In genomic region chr10:121566755-121567154, GRCh38 we compare ENCODE assay signal across 17 cellular contexts. TPM values are rescaled to one million over a fixed set of nuclear protein-coding genes. Genes with fewer than 3 reads are reported as not detected.
"Had no signal": no experiment of that assay in that cellular context is flagged by ENCODE, and none has a peak within 500 bp of the region (broad histone marks: within the 10 kb centered on the region; RNA-seq: fewer than 3 reads in every experiment).

No MANE protein-coding gene starts in this region.

- H3K27ac Mint-ChIP-seq: activated naive CD4-positive, alpha-beta T cell treated with anti-CD3 and anti-CD28 coated beads for 36 hours; activated naive CD8-positive, alpha-beta T cell treated with anti-CD3 and anti-CD28 coated beads, Interleukin-2, amount 50 U/mL, for 24 hours; activated T-helper 17 cell treated with anti-CD3 and anti-CD28 coated beads, Interleukin-2, amount 50 U/mL, for 72 hours; natural killer cell treated with Interleukin-12 subunit alpha and Interleukin-12 subunit beta and Interleukin-15 and Interleukin-18, amount 100 ng/mL, for 72 hours; stimulated activated naive B cell treated with anti-CD40 and anti-IgM and Interleukin-4, amounts not matched to agents 10 μg/mL and 1 μg/mL and 100 μg/mL, for 72 hours had no signal

- H3K4me1 Mint-ChIP-seq: activated naive CD8-positive, alpha-beta T cell treated with anti-CD3 and anti-CD28 coated beads, Interleukin-2, amount 50 U/mL, for 24 hours; activated T-helper 17 cell treated with anti-CD3 and anti-CD28 coated beads, Interleukin-2, amount 50 U/mL, for 72 hours; stimulated activated naive B cell treated with anti-CD40 and anti-IgM and Interleukin-4, amounts not matched to agents 10 μg/mL and 1 μg/mL and 100 μg/mL, for 72 hours had no signal

- H3K27me3 ChIP-seq: cardiac muscle cell, gastroesophageal sphincter, hepatocyte, ovary, transverse colon had no signal

- H3K36me3 Mint-ChIP-seq: natural killer cell treated with Interleukin-12 subunit alpha and Interleukin-12 subunit beta and Interleukin-15 and Interleukin-18, amount 100 ng/mL, for 72 hours; stimulated activated naive B cell treated with anti-CD40 and anti-IgM and Interleukin-4, amounts not matched to agents 10 μg/mL and 1 μg/mL and 100 μg/mL, for 72 hours had no signal

- H3K4me3 ChIP-seq: cardiac muscle cell, gastroesophageal sphincter, hepatocyte, ovary, SK-N-MC, transverse colon had no signal

- H3K36me3 ChIP-seq: cardiac muscle cell, ovary had no signal

- H3K4me3 Mint-ChIP-seq: activated naive CD4-positive, alpha-beta T cell treated with anti-CD3 and anti-CD28 coated beads for 36 hours; activated naive CD8-positive, alpha-beta T cell treated with anti-CD3 and anti-CD28 coated beads, Interleukin-2, amount 50 U/mL, for 24 hours; activated T-helper 17 cell treated with anti-CD3 and anti-CD28 coated beads, Interleukin-2, amount 50 U/mL, for 72 hours; natural killer cell treated with Interleukin-12 subunit alpha and Interleukin-12 subunit beta and Interleukin-15 and Interleukin-18, amount 100 ng/mL, for 72 hours; stimulated activated naive B cell treated with anti-CD40 and anti-IgM and Interleukin-4, amounts not matched to agents 10 μg/mL and 1 μg/mL and 100 μg/mL, for 72 hours had no signal

- H3K27ac ChIP-seq: cardiac muscle cell, gastroesophageal sphincter, hepatocyte, ovary, SK-N-MC, transverse colon had no signal

- H3K9me3 Mint-ChIP-seq: activated naive CD4-positive, alpha-beta T cell treated with anti-CD3 and anti-CD28 coated beads for 36 hours; activated naive CD8-positive, alpha-beta T cell treated with anti-CD3 and anti-CD28 coated beads, Interleukin-2, amount 50 U/mL, for 24 hours; activated T-helper 17 cell treated with anti-CD3 and anti-CD28 coated beads, Interleukin-2, amount 50 U/mL, for 72 hours; natural killer cell treated with Interleukin-12 subunit alpha and Interleukin-12 subunit beta and Interleukin-15 and Interleukin-18, amount 100 ng/mL, for 72 hours had no signal

- DNase-seq: activated CD4-positive, alpha-beta T cell treated with anti-CD3 and anti-CD28 coated beads for 1 hour; activated CD4-positive, alpha-beta T cell treated with anti-CD3 and anti-CD28 coated beads, Interleukin-2, amount 50 U/mL, for 4 hours; activated naive CD4-positive, alpha-beta T cell treated with anti-CD3 and anti-CD28 coated beads for 36 hours; activated naive CD8-positive, alpha-beta T cell treated with anti-CD3 and anti-CD28 coated beads, Interleukin-2, amount 50 U/mL, for 24 hours; mesenchymal stem cell; ovary; stimulated activated CD4-positive, alpha-beta T cell treated with anti-CD3 and anti-CD28 coated beads, Interleukin-15, amount 100 ng/mL, for 24 hours; stimulated activated CD4-positive, alpha-beta T cell treated with anti-CD3 and anti-CD28 coated beads, Interleukin-4, amount 100 ng/mL, for 1 hour; stimulated activated naive B cell treated with anti-CD40 and anti-IgM and Interleukin-4, amounts not matched to agents 10 μg/mL and 1 μg/mL and 100 μg/mL, for 72 hours; T1000; transverse colon had no signal

- H3K27me3 Mint-ChIP-seq: activated naive CD8-positive, alpha-beta T cell treated with anti-CD3 and anti-CD28 coated beads, Interleukin-2, amount 50 U/mL, for 24 hours; activated T-helper 17 cell treated with anti-CD3 and anti-CD28 coated beads, Interleukin-2, amount 50 U/mL, for 72 hours had no signal

- H3K9me3 ChIP-seq: gastroesophageal sphincter, ovary, transverse colon had no signal

- ATAC-seq: activated naive CD8-positive, alpha-beta T cell treated with anti-CD3 and anti-CD28 coated beads, Interleukin-2, amount 50 U/mL, for 24 hours; activated T-helper 17 cell treated with anti-CD3 and anti-CD28 coated beads, Interleukin-2, amount 50 U/mL, for 72 hours; gastroesophageal sphincter; stimulated activated naive B cell treated with anti-CD40 and anti-IgM and Interleukin-4, amounts not matched to agents 10 μg/mL and 1 μg/mL and 100 μg/mL, for 72 hours had no signal

RNA-seq across cellular contexts. Expression of gene FGFR2, which starts 31.5 kb away (rescaled TPM):
- total RNA-seq: activated naive CD4-positive, alpha-beta T cell treated with anti-CD3 and anti-CD28 coated beads for 36 hours; activated T-helper 17 cell treated with anti-CD3 and anti-CD28 coated beads, Interleukin-2, amount 50 U/mL, for 72 hours had no signal
